Comparison of ENCODE assay signal across 8 cellular contexts in genomic region chr15:67456677-67457529, GRCh38.
DNase-seq lines count a peak whose midpoint lies in the region; ATAC-seq and TF ChIP-seq lines count a peak whose summit lies in the region.

No MANE protein-coding gene starts in this region.

- no peak overlapping the region for H3K4me3 ChIP-seq in right atrium auricular region

- DNase-seq in A172 (ENCODE audit: low spot score), result peak; percentile 57
- DNase-seq in NCI-H146 treated with DMSO at 0.1 percent for 48 hours (lab: John Stamatoyannopoulos, UW; ENCODE audit: unreplicated experiment), result peak; percentile 43
- peak; percentile 48 for DNase-seq in T-helper 22 cell (ENCODE audit: low read depth)
- DNase-seq in amygdala (lab: John Stamatoyannopoulos, UW), result peak in 52 of 56 donors; percentile 3 to 86 (median 43)
- peak; percentile 82 for DNase-seq in right atrium auricular region (ENCODE audit: low spot score)
- peak; percentile 90 for DNase-seq in sciatic nerve (ENCODE audit: low spot score)

- no peaks in the 10 kb centered on the region for H3K9me3 ChIP-seq in right atrium auricular region

- no peaks in the 10 kb centered on the region for H3K27me3 ChIP-seq in right atrium auricular region

- peak; percentile 79 to 89 for TF ChIP-seq CTCF in right atrium auricular region (IDR thresholded peaks at IDR 0.05)

- peaks cover 0 to 6% of the 10 kb centered on the region in 2 donors for H3K4me1 ChIP-seq in right atrium auricular region

- intact Hi-C loops in sciatic nerve (cut with DNase I), result loop anchor here (5.0 kb wide), 1 partner anchor 380 kb away; no protein-coding TSS in a partner anchor

- H3K36me3 ChIP-seq in right atrium auricular region, result no peaks in the 10 kb centered on the region

- peak; percentile 56 for ATAC-seq in GM18909 (IDR thresholded peaks at IDR 0.05; ENCODE audit: poor library complexity, unreplicated experiment)
- ATAC-seq in sciatic nerve, result peak; percentile 86
- no peak for ATAC-seq in GM21529 (IDR thresholded peaks at IDR 0.05; ENCODE audit: unreplicated experiment)

- no peak overlapping the region for H3K27ac ChIP-seq in right atrium auricular region
